In the genomic region with DNA sequence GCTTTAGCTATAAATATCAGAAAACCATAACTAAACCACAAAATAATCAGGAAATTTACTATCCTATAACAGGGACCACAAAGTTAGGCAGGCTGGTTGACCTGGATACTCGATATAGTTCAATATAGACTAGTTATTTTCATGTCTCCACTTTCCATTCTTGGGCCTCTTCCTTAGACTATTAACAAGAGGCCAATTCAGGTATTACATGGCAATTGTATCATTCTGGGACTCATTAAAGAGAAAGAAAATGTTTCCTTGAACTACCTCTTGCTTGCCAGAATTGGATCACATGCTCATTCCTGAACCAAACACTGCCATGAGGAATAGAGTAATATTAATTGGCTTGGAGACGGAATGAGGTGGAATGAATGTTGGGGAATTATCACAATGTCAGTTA, we compare ENCODE assay signal across 25 cellular contexts.
DNase-seq lines count a peak whose midpoint lies in the region; ATAC-seq, FAIRE-seq and TF ChIP-seq lines count a peak whose summit lies in the region.
"Had no signal": no experiment of that assay in that cellular context is flagged by ENCODE, and none has a peak within 500 bp of the region (broad histone marks: within the 10 kb centered on the region; RNA-seq: fewer than 3 reads in every experiment).

No MANE protein-coding gene starts in this region.

- CTCF ChIA-PET in GM12878 (lab: Yijun Ruan, JAX) = no interaction called here

- H3K36me3 ChIP-seq in GM12878 (ENCODE audit: control insufficient read depth in 2 of 2, insufficient read depth in 2 of 2, low read length in 1 of 2) = no peaks in the 10 kb centered on the region
- H3K36me3 ChIP-seq in gastroesophageal sphincter = no peaks in the 10 kb centered on the region
- H3K36me3 ChIP-seq: ascending aorta had no signal

- H3K27ac ChIP-seq in GM12878 (ENCODE audit: control insufficient read depth, insufficient read depth) (no peak overlapping the region), gastroesophageal sphincter (no peak overlapping the region)
- H3K27ac ChIP-seq: 22Rv1, ascending aorta, skin epidermis had no signal

- no peak overlapping the region for H3K9ac ChIP-seq in GM12878 (ENCODE audit: control insufficient read depth, insufficient read depth, low read length)

- in situ Hi-C loops in GM12878 (cut with MboI) = no loop called here

- no peak for FAIRE-seq in GM12878 (lab: Jason Lieb, UNC)

- no peak for TF ChIP-seq EP300 in GM12878 (IDR thresholded peaks at IDR 0.05; ENCODE audit: borderline replicate concordance in 1 of 2, control insufficient read depth in 1 of 2, low read depth in 2 of 2, low read length in 2 of 2)
- no peak for TF ChIP-seq EP300 in gastroesophageal sphincter (IDR thresholded peaks at IDR 0.05)

- intact Hi-C loops in GM12878 (cut with micrococcal nuclease; ENCODE audit: unreplicated experiment) = no loop called here

- no peak for TF ChIP-seq RAD21 in GM12878 (IDR thresholded peaks at IDR 0.05; ENCODE audit: insufficient read depth, low read depth, low read length)

- H3K4me1 ChIP-seq in GM12878 (ENCODE audit: control insufficient read depth, insufficient read depth, low read length) (no peaks in the 10 kb centered on the region), gastroesophageal sphincter (no peaks in the 10 kb centered on the region)
- H3K4me1 ChIP-seq: ascending aorta had no signal

- 45% methylated on average over 2 of the region's 2 CpGs for WGBS in GM12878 (ENCODE audit: insufficient coverage, insufficient replicate concordance, low lambda C conversion rate, missing lambda C conversion rate)
- 61 to 77% methylated on average over 2 of the region's 2 CpGs for WGBS in gastroesophageal sphincter (ENCODE audit: low coverage in 1 of 2), 2 donors

- BruUV-seq in GM12878 (replicated peaks; lab: Mats Ljungman, UMichigan) = no TSS peak

- H3K4me3 ChIP-seq in GM12878 (no peak overlapping the region), gastroesophageal sphincter (no peak overlapping the region)
- H3K4me3 ChIP-seq: ascending aorta, skin epidermis had no signal

- POLR2A ChIA-PET in GM12878 (lab: Charles Lee) = interaction anchor here (0.6 to 0.7 kb wide), 2 partner anchors 302 to 500 kb away, joined by 3 to 5 read pairs; no protein-coding TSS in a partner anchor

- no peaks in the 10 kb centered on the region for H4K20me1 ChIP-seq in GM12878 (ENCODE audit: control insufficient read depth, insufficient read depth)

- no peak overlapping the region for H3K4me2 ChIP-seq in GM12878 (ENCODE audit: control insufficient read depth, insufficient read depth)

- SMC1A ChIA-PET in GM12878 (lab: Charles Lee; ENCODE audit: uncharacterized antibody, unreplicated experiment) = interaction anchor here (1.1 kb wide), 1 partner anchor 10 kb away, joined by 3 read pairs; no protein-coding TSS in a partner anchor

- ATAC-seq in GM12878 (peak; percentile 34; the same call in 2 of the 3 replicates), gastroesophageal sphincter (no peak), HG03196 (IDR thresholded peaks at IDR 0.05; ENCODE audit: unreplicated experiment) (no peak)

- H3K9me3 ChIP-seq in GM12878 (replicated peaks; ENCODE audit: control insufficient read depth, insufficient read depth, low read length) (no peaks in the 10 kb centered on the region), gastroesophageal sphincter (no peaks in the 10 kb centered on the region)
- H3K9me3 ChIP-seq: ascending aorta had no signal

- RAD21 ChIA-PET in GM12878 (lab: Charles Lee; ENCODE audit: unreplicated experiment) = no interaction called here

- TF ChIP-seq POLR2A in GM12878 (IDR thresholded peaks at IDR 0.05; ENCODE audit: low read depth, low read length) = no peak
- no peak for TF ChIP-seq POLR2A in gastroesophageal sphincter (IDR thresholded peaks at IDR 0.05)

- H2AFZ ChIP-seq in GM12878 (ENCODE audit: control insufficient read depth, low read depth, low read length) = no peak overlapping the region

- peak; percentile 13 for DNase-seq in DMS 273 (lab: John Stamatoyannopoulos, UW; ENCODE audit: unreplicated experiment)
- no peak for DNase-seq in DMS 273 treated with DMSO at 0.1 percent for 48 hours (lab: John Stamatoyannopoulos, UW)
- DNase-seq in M059J (ENCODE audit: low read depth) = peak; percentile 17
- no peak for DNase-seq in GM12878 (ENCODE audit: low read depth, low spot score)
- peak; percentile 59 for DNase-seq in kidney tubule cell (ENCODE audit: low spot score)
- no peak for DNase-seq in D341Med (ENCODE audit: low spot score)
- DNase-seq: activated CD4-positive, alpha-beta T cell treated with anti-CD3 and anti-CD28 coated beads, Interleukin-2, amount 50 U/mL, for 4 hours; activated CD4-positive, CD25-positive, alpha-beta regulatory T cell; activated naive CD8-positive, alpha-beta T cell treated with anti-CD3 and anti-CD28 coated beads for 36 hours; caudate nucleus; CD8-positive, alpha-beta memory T cell; DMS79 treated with DMSO at 0.1 percent for 48 hours; mesenchymal stem cell; NCI-H1092; NCI-H2029 treated with DMSO at 0.1 percent for 48 hours; NCI-H345; NCI-H748 treated with DMSO at 0.1 percent for 48 hours; nucleus accumbens; Right ventricle myocardium superior; trophoblast cell had no signal

- H3K27me3 ChIP-seq in GM12878 (replicated peaks in 1 of 2; ENCODE audit: control insufficient read depth in 2 of 2, insufficient read depth in 2 of 2, low read length in 1 of 2) = no peaks in the 10 kb centered on the region
- no peaks in the 10 kb centered on the region for H3K27me3 ChIP-seq in gastroesophageal sphincter
- H3K27me3 ChIP-seq: ascending aorta had no signal

- TF ChIP-seq CTCF in GM12878 (IDR thresholded peaks at IDR 0.05 in 2 of 3, conservative IDR thresholded peaks at IDR 0.05 in 1 of 3; ENCODE audit: control insufficient read depth in 2 of 3, extremely low read depth in 1 of 3, insufficient read depth in 1 of 3, low read depth in 3 of 3, low read length in 3 of 3) = no peak
- TF ChIP-seq CTCF in gastroesophageal sphincter (IDR thresholded peaks at IDR 0.05) = no peak

- no peaks in the 10 kb centered on the region for H3K79me2 ChIP-seq in GM12878 (ENCODE audit: control insufficient read depth, insufficient read depth, low read length)

TF ChIP-seq in GM12878, 131 proteins besides CTCF, POLR2A, EP300 and RAD21:
- TF ChIP-seq RBBP5 (conservative IDR thresholded peaks at IDR 0.05) (no peak), POLR2AphosphoS2 (IDR thresholded peaks at IDR 0.05; ENCODE audit: low read depth, low read length) (no peak), NR2C2 (IDR thresholded peaks at IDR 0.05; ENCODE audit: borderline replicate concordance, control insufficient read depth, insufficient read length, low read depth) (no peak), PBX3 (IDR thresholded peaks at IDR 0.05; ENCODE audit: insufficient replicate concordance, low read depth, low read length) (no peak), ATF7 (IDR thresholded peaks at IDR 0.05; ENCODE audit: low read depth) (no peak)
- TF ChIP-seq, protein P1, sequence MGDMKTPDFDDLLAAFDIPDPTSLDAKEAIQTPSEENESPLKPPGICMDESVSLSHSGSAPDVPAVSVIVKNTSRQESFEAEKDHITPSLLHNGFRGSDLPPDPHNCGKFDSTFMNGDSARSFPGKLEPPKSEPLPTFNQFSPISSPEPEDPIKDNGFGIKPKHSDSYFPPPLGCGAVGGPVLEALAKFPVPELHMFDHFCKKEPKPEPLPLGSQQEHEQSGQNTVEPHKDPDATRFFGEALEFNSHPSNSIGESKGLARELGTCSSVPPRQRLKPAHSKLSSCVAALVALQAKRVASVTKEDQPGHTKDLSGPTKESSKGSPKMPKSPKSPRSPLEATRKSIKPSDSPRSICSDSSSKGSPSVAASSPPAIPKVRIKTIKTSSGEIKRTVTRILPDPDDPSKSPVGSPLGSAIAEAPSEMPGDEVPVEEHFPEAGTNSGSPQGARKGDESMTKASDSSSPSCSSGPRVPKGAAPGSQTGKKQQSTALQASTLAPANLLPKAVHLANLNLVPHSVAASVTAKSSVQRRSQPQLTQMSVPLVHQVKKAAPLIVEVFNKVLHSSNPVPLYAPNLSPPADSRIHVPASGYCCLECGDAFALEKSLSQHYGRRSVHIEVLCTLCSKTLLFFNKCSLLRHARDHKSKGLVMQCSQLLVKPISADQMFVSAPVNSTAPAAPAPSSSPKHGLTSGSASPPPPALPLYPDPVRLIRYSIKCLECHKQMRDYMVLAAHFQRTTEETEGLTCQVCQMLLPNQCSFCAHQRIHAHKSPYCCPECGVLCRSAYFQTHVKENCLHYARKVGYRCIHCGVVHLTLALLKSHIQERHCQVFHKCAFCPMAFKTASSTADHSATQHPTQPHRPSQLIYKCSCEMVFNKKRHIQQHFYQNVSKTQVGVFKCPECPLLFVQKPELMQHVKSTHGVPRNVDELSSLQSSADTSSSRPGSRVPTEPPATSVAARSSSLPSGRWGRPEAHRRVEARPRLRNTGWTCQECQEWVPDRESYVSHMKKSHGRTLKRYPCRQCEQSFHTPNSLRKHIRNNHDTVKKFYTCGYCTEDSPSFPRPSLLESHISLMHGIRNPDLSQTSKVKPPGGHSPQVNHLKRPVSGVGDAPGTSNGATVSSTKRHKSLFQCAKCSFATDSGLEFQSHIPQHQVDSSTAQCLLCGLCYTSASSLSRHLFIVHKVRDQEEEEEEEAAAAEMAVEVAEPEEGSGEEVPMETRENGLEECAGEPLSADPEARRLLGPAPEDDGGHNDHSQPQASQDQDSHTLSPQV (IDR thresholded peaks at IDR 0.05) = no peak

Comparison
In these comparisons a context has a peak if more than half of its experiments do, and no peak if none do; other contexts are left out.
1. DNase-seq: peak in DMS 273 (single experiment), M059J (single experiment) and kidney tubule cell (single experiment); none in DMS 273 treated with DMSO at 0.1 percent for 48 hours (single experiment), GM12878 (single experiment) and D341Med (single experiment).